Comparison of ENCODE assay signal across 14 cellular contexts in genomic region chr12:95205016-95205415, GRCh38. TPM values are rescaled to one million over a fixed set of nuclear protein-coding genes. Genes with fewer than 3 reads are reported as not detected.
DNase-seq lines count a peak whose midpoint lies in the region; ATAC-seq and TF ChIP-seq lines count a peak whose summit lies in the region.
"Had no signal": no experiment of that assay in that cellular context is flagged by ENCODE, and none has a peak within 500 bp of the region (broad histone marks: within the 10 kb centered on the region; RNA-seq: fewer than 3 reads in every experiment).

No MANE protein-coding gene starts in this region.

- H2AFZ ChIP-seq in GM23338 (no peak overlapping the region), hepatocyte (no peak overlapping the region)

- H3F3A ChIP-seq in GM23338 (replicated peaks; ENCODE audit: low read depth): 0 out of 2 replicates have a peak, but pooled peaks cover 3% of the 10 kb centered on the region

- intact Hi-C loops in ascending aorta (cut with DNase I): loop anchor here (2.0 kb wide), 1 partner anchor 14 kb away; no protein-coding TSS in a partner anchor

- H3K4me1 ChIP-seq in GM23338 (ENCODE audit: insufficient read depth) (peaks cover 95% of the 10 kb centered on the region), ascending aorta (peaks cover 10 to 39% of the 10 kb centered on the region in 2 donors), hepatocyte (ENCODE audit: insufficient read depth) (peaks cover 58% of the 10 kb centered on the region)

- no peaks in the 10 kb centered on the region for H3K36me3 ChIP-seq in GM23338 (ENCODE audit: insufficient read depth)
- no peaks in the 10 kb centered on the region for H3K36me3 ChIP-seq in ascending aorta
- no peaks in the 10 kb centered on the region for H3K36me3 ChIP-seq in hepatocyte (replicated peaks; ENCODE audit: insufficient read depth, low read depth)

- no peaks in the 10 kb centered on the region for H3K9me2 ChIP-seq in GM23338 (ENCODE audit: insufficient read depth)
- no peaks in the 10 kb centered on the region for H3K9me2 ChIP-seq in hepatocyte (replicated peaks; ENCODE audit: insufficient read depth)

- H3K4me2 ChIP-seq in GM23338 (peak overlapping the region; percentile 70; the same call in 1 of the 2 replicates), hepatocyte (peak overlapping the region; percentile 26)

- H3K4me1 Mint-ChIP-seq in GM23338: peaks cover 83% of the 10 kb centered on the region
- H3K4me1 Mint-ChIP-seq in stimulated activated memory B cell treated with anti-CD40 and anti-IgM and Interleukin-4, amounts not matched to agents 10 μg/mL and 1 μg/mL and 100 μg/mL, for 72 hours: peaks cover 15% of the 10 kb centered on the region

- WGBS in hepatocyte (ENCODE audit: low lambda C conversion rate, missing lambda C conversion rate): 95% methylated on average over 1 of the region's 1 CpG

- peaks cover 93% of the 10 kb centered on the region for H3K79me2 ChIP-seq in GM23338 (replicated peaks; ENCODE audit: insufficient read depth)
- H3K79me2 ChIP-seq in hepatocyte: peaks cover 75% of the 10 kb centered on the region

- H3K9me3 ChIP-seq in ascending aorta (no peaks in the 10 kb centered on the region), hepatocyte (ENCODE audit: low read depth) (no peaks in the 10 kb centered on the region)

- TF ChIP-seq CTCF in GM23338 (conservative IDR thresholded peaks at IDR 0.05; ENCODE audit: low read depth in 2 of 2) (no peak), ascending aorta (IDR thresholded peaks at IDR 0.05) (no peak), hepatocyte (IDR thresholded peaks at IDR 0.05; ENCODE audit: poor library complexity) (no peak)

- peaks cover 33% of the 10 kb centered on the region for H3K36me3 Mint-ChIP-seq in GM23338 (ENCODE audit: low read depth)
- H3K36me3 Mint-ChIP-seq in stimulated activated memory B cell treated with anti-CD40 and anti-IgM and Interleukin-4, amounts not matched to agents 10 μg/mL and 1 μg/mL and 100 μg/mL, for 72 hours: no peaks in the 10 kb centered on the region
- H3K36me3 Mint-ChIP-seq: CD8-positive, alpha-beta T cell had no signal

- no peak overlapping the region for H3K4me3 ChIP-seq in GM23338
- peak overlapping the region in 1 of 2 donors; percentile 8 for H3K4me3 ChIP-seq in ascending aorta
- no peak overlapping the region for H3K4me3 ChIP-seq in hepatocyte

- DNase-seq in GM23338 (ENCODE audit: low spot score) (no peak), ascending aorta (ENCODE audit: low spot score in 2 of 2) (no peak), hepatocyte (ENCODE audit: low spot score) (no peak), KG1 (lab: John Stamatoyannopoulos, UW) (no peak)
- DNase-seq in stimulated activated naive CD4-positive, alpha-beta T cell (lab: John Stamatoyannopoulos, UW): no peak
- no peak for DNase-seq in activated CD8-positive, alpha-beta memory T cell treated with anti-CD3 and anti-CD28 coated beads, Interleukin-2, amount 50 U/mL, for 48 hours
- DNase-seq: activated T-cell treated with anti-CD3 and anti-CD28 coated beads, Interleukin-2, amount 50 U/mL, for 72 hours; CD8-positive, alpha-beta T cell; cortex of kidney; stimulated activated CD4-positive, alpha-beta T cell treated with anti-CD3 and anti-CD28 coated beads, Interleukin-4, amount 100 ng/mL, for 4 hours had no signal

- H3K27me3 Mint-ChIP-seq in GM23338 (ENCODE audit: insufficient read depth, low read depth, poor library complexity): peaks cover 13% of the 10 kb centered on the region
- H3K27me3 Mint-ChIP-seq in stimulated activated memory B cell treated with anti-CD40 and anti-IgM and Interleukin-4, amounts not matched to agents 10 μg/mL and 1 μg/mL and 100 μg/mL, for 72 hours: no peaks in the 10 kb centered on the region

- H3K27ac Mint-ChIP-seq in GM23338: peak overlapping the region; percentile 98
- H3K27ac Mint-ChIP-seq in stimulated activated memory B cell treated with anti-CD40 and anti-IgM and Interleukin-4, amounts not matched to agents 10 μg/mL and 1 μg/mL and 100 μg/mL, for 72 hours: peak overlapping the region; percentile 61
- H3K27ac Mint-ChIP-seq: activated T-cell treated with anti-CD3 and anti-CD28 coated beads, Interleukin-2, amount 50 U/mL, for 72 hours; CD8-positive, alpha-beta T cell had no signal

- no peaks in the 10 kb centered on the region for H3K9me3 Mint-ChIP-seq in GM23338
- no peaks in the 10 kb centered on the region for H3K9me3 Mint-ChIP-seq in stimulated activated memory B cell treated with anti-CD40 and anti-IgM and Interleukin-4, amounts not matched to agents 10 μg/mL and 1 μg/mL and 100 μg/mL, for 72 hours
- H3K9me3 Mint-ChIP-seq: activated T-cell treated with anti-CD3 and anti-CD28 coated beads, Interleukin-2, amount 50 U/mL, for 72 hours; CD8-positive, alpha-beta T cell; neural crest cell had no signal

- H3K27me3 ChIP-seq in GM23338 (ENCODE audit: insufficient read depth): no peaks in the 10 kb centered on the region
- no peaks in the 10 kb centered on the region for H3K27me3 ChIP-seq in ascending aorta
- no peaks in the 10 kb centered on the region for H3K27me3 ChIP-seq in hepatocyte

- H3K27ac ChIP-seq in GM23338 (ENCODE audit: low read depth): peak overlapping the region; percentile 96
- peak overlapping the region; percentile 66 to 72 for H3K27ac ChIP-seq in ascending aorta
- peak overlapping the region; percentile 98 for H3K27ac ChIP-seq in hepatocyte
- H3K27ac ChIP-seq: VCaP had no signal

- H3K4me3 Mint-ChIP-seq in GM23338: no peak overlapping the region
- no peak overlapping the region for H3K4me3 Mint-ChIP-seq in stimulated activated memory B cell treated with anti-CD40 and anti-IgM and Interleukin-4, amounts not matched to agents 10 μg/mL and 1 μg/mL and 100 μg/mL, for 72 hours
- H3K4me3 Mint-ChIP-seq: activated T-cell treated with anti-CD3 and anti-CD28 coated beads, Interleukin-2, amount 50 U/mL, for 72 hours; CD8-positive, alpha-beta T cell; neural crest cell had no signal

- ATAC-seq in GM23338: no peak
- no peak for ATAC-seq in stimulated activated memory B cell treated with anti-CD40 and anti-IgM and Interleukin-4, amounts not matched to agents 10 μg/mL and 1 μg/mL and 100 μg/mL, for 72 hours
- ATAC-seq in HG02588 (IDR thresholded peaks at IDR 0.05; ENCODE audit: unreplicated experiment): no peak
- ATAC-seq: CD8-positive, alpha-beta T cell had no signal

- H4K20me1 ChIP-seq in GM23338 (replicated peaks; ENCODE audit: insufficient read depth): no peaks in the 10 kb centered on the region
- H4K20me1 ChIP-seq in hepatocyte (ENCODE audit: insufficient read depth, poor library complexity, severe bottlenecking): no peaks in the 10 kb centered on the region

TF ChIP-seq in GM23338, 12 proteins besides CTCF, POLR2A, EP300 and RAD21 (continues in another document):
- TF ChIP-seq ZNF331 (CRISPR knock-in tag; IDR thresholded peaks at IDR 0.05; ENCODE audit: low read depth): no peak
- TF ChIP-seq EZH2 (IDR thresholded peaks at IDR 0.05; ENCODE audit: low read depth, unreplicated experiment): no peak
- TF ChIP-seq NANOG (IDR thresholded peaks at IDR 0.05; ENCODE audit: borderline replicate concordance): no peak
- no peak for TF ChIP-seq JUNB (IDR thresholded peaks at IDR 0.05; ENCODE audit: unreplicated experiment)
- TF ChIP-seq ZNF114 (CRISPR knock-in tag; IDR thresholded peaks at IDR 0.05): no peak
- TF ChIP-seq EZH2phosphoT487 (IDR thresholded peaks at IDR 0.05; ENCODE audit: unreplicated experiment): no peak
- no peak for TF ChIP-seq ETS1 (IDR thresholded peaks at IDR 0.05)
- TF ChIP-seq REST (IDR thresholded peaks at IDR 0.05; ENCODE audit: unreplicated experiment): no peak
- no peak for TF ChIP-seq POLR2AphosphoS5 (IDR thresholded peaks at IDR 0.05; ENCODE audit: low read depth)

RNA-seq across cellular contexts. Expression of gene FGD6, which starts 12.3 kb away (rescaled TPM):
- 24.0 and 32.4 TPM in 2 replicates for total RNA-seq in GM23338 (2014; rRNA removed; shearing (Covaris generic))
- 11.9 and 12.9 TPM in 2 replicates for polyA plus RNA-seq in GM23338 (2016; fragmentation: Nextera tagmentation; extraction: Ambion mirVana)
- 2.0 TPM for total RNA-seq in ascending aorta
- 17.2 and 21.4 TPM in 2 replicates for total RNA-seq in hepatocyte
- polyA plus RNA-seq in hepatocyte: 4.7 and 10.4 TPM in 2 replicates

RNA-seq across cellular contexts. Expression of gene VEZT, which starts 12.6 kb away (rescaled TPM):
- 51.5 and 51.9 TPM in 2 replicates for total RNA-seq in GM23338 (2014; rRNA removed; shearing (Covaris generic))
- polyA plus RNA-seq in GM23338 (2016; fragmentation: Nextera tagmentation; extraction: Ambion mirVana) (28.2 and 34.2 TPM in 2 replicates), hepatocyte (37.9 and 48.9 TPM in 2 replicates)
- total RNA-seq in ascending aorta (141 TPM), hepatocyte (83.2 and 84.2 TPM in 2 replicates)
